ENCODE assay signal across 5 cellular contexts in the genomic region with DNA sequence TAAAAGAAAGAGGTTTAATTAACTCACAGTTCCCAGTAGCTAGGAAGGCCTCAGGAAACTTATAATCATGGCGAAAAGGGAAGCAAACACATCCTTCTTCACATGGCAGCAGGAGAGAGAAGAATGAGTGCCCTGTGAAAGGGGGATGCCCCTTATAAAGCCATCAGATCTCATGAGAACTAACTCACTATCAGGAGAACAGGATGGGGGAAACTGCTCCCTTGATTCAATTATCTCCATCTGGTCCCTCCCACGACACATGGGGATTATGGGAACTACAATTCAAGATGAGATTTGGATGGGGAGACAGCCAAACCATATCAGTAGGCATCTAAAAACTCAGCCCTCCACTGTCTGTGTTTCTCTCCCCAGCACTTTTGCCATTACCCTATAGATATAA. TPM values are rescaled to one million over a fixed set of nuclear protein-coding genes. Genes with fewer than 3 reads are reported as not detected.
"Had no signal": no experiment of that assay in that cellular context is flagged by ENCODE, and none has a peak within 500 bp of the region (broad histone marks: within the 10 kb centered on the region; RNA-seq: fewer than 3 reads in every experiment).

No MANE protein-coding gene starts in this region.

- H3K36me3 Mint-ChIP-seq: IgD-negative memory B cell had no signal

- H3K4me3 Mint-ChIP-seq: GM23338, H9, IgD-negative memory B cell had no signal

- H3K9me3 Mint-ChIP-seq: GM23338, H9 had no signal

- DNase-seq: H9, HCEC 1CT, KBM-7 had no signal

- H3K27me3 Mint-ChIP-seq: IgD-negative memory B cell had no signal

- H3K4me3 ChIP-seq: GM23338 had no signal

- H3K27ac Mint-ChIP-seq: GM23338, IgD-negative memory B cell had no signal

- ATAC-seq: GM23338 had no signal

- H3K4me1 Mint-ChIP-seq: IgD-negative memory B cell had no signal

RNA-seq across cellular contexts. Expression of a gene that starts 22.4 kb away (rescaled TPM):
- polyA plus RNA-seq: IgD-negative memory B cell had no signal
